In genomic region chr5:7902201-7902600, GRCh38 we compare ENCODE assay signal across 20 cellular contexts. TPM values are rescaled to one million over a fixed set of nuclear protein-coding genes. Genes with fewer than 3 reads are reported as not detected.
"Had no signal": no experiment of that assay in that cellular context is flagged by ENCODE, and none has a peak within 500 bp of the region (broad histone marks: within the 10 kb centered on the region; RNA-seq: fewer than 3 reads in every experiment).

No MANE protein-coding gene starts in this region.

- H3K27ac ChIP-seq: brain microvascular endothelial cell, heart left ventricle, transverse colon had no signal

- H3K9me3 Mint-ChIP-seq: endodermal cell had no signal

- H3K4me3 ChIP-seq: heart left ventricle, skin epidermis, transverse colon had no signal

- H3K4me3 Mint-ChIP-seq: activated CD8-positive, alpha-beta memory T cell treated with anti-CD3 and anti-CD28 coated beads, Interleukin-2, amount 10 ng/mL, durations not matched to agents 7 days and 5 days; activated naive CD4-positive, alpha-beta T cell treated with anti-CD3 and anti-CD28 coated beads for 36 hours; endodermal cell; naive thymus-derived CD4-positive, alpha-beta T cell had no signal

- H3K4me1 Mint-ChIP-seq: endodermal cell had no signal

- DNase-seq: activated CD4-positive, alpha-beta T cell treated with anti-CD3 and anti-CD28 coated beads, Interleukin-2, amount 50 U/mL, for 48 hours; activated CD4-positive, CD25-positive, alpha-beta regulatory T cell; activated CD8-positive, alpha-beta memory T cell treated with anti-CD3 and anti-CD28 coated beads, Interleukin-2, amount 10 ng/mL, durations not matched to agents 7 days and 5 days; activated naive CD4-positive, alpha-beta T cell treated with anti-CD3 and anti-CD28 coated beads for 36 hours; amniotic stem cell; brain microvascular endothelial cell; cerebellar nuclear complex; endodermal cell; erythroblast; heart left ventricle; islet precursor cell; mammary epithelial cell; naive thymus-derived CD4-positive, alpha-beta T cell; retina; substantia nigra; T-helper 2 cell; transverse colon had no signal

- H3K27me3 ChIP-seq: brain microvascular endothelial cell, heart left ventricle, transverse colon had no signal

- H3K4me1 ChIP-seq: heart left ventricle, transverse colon had no signal

- H3K27me3 Mint-ChIP-seq: activated CD8-positive, alpha-beta memory T cell treated with anti-CD3 and anti-CD28 coated beads, Interleukin-2, amount 10 ng/mL, durations not matched to agents 7 days and 5 days; naive thymus-derived CD4-positive, alpha-beta T cell had no signal

- H3K27ac Mint-ChIP-seq: activated CD8-positive, alpha-beta memory T cell treated with anti-CD3 and anti-CD28 coated beads, Interleukin-2, amount 10 ng/mL, durations not matched to agents 7 days and 5 days; activated naive CD4-positive, alpha-beta T cell treated with anti-CD3 and anti-CD28 coated beads for 36 hours; endodermal cell had no signal

RNA-seq across cellular contexts. Expression of gene CFAP90, which starts 51.3 kb away (rescaled TPM):
- total RNA-seq: activated CD8-positive, alpha-beta memory T cell treated with anti-CD3 and anti-CD28 coated beads, Interleukin-2, amount 10 ng/mL, durations not matched to agents 7 days and 5 days; activated naive CD4-positive, alpha-beta T cell treated with anti-CD3 and anti-CD28 coated beads for 36 hours; dermis microvascular lymphatic vessel endothelial cell; heart left ventricle; mammary epithelial cell; mononuclear cell; naive thymus-derived CD4-positive, alpha-beta T cell; transverse colon had no signal
